Comparison of ENCODE assay signal across 1 cellular context in genomic region chr13:94110011-94110410, GRCh38.
TF ChIP-seq lines count a peak whose summit lies in the region.

No MANE protein-coding gene starts in this region.

TF ChIP-seq in HepG2, 621 proteins besides CTCF, POLR2A, EP300 and RAD21 (continued from another document):
- no peak for TF ChIP-seq ZNF609 (CRISPR knock-in tag; IDR thresholded peaks at IDR 0.05; ENCODE audit: borderline replicate concordance)
- TF ChIP-seq, protein P1, sequence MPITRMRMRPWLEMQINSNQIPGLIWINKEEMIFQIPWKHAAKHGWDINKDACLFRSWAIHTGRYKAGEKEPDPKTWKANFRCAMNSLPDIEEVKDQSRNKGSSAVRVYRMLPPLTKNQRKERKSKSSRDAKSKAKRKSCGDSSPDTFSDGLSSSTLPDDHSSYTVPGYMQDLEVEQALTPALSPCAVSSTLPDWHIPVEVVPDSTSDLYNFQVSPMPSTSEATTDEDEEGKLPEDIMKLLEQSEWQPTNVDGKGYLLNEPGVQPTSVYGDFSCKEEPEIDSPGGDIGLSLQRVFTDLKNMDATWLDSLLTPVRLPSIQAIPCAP (CRISPR knock-in tag; IDR thresholded peaks at IDR 0.05; ENCODE audit: low read depth) = no peak
- no peak for TF ChIP-seq CAMTA2 (CRISPR knock-in tag; IDR thresholded peaks at IDR 0.05; ENCODE audit: borderline replicate concordance)
- TF ChIP-seq TIGD3 (CRISPR knock-in tag; IDR thresholded peaks at IDR 0.05; ENCODE audit: borderline replicate concordance) = no peak
- TF ChIP-seq, protein P2, sequence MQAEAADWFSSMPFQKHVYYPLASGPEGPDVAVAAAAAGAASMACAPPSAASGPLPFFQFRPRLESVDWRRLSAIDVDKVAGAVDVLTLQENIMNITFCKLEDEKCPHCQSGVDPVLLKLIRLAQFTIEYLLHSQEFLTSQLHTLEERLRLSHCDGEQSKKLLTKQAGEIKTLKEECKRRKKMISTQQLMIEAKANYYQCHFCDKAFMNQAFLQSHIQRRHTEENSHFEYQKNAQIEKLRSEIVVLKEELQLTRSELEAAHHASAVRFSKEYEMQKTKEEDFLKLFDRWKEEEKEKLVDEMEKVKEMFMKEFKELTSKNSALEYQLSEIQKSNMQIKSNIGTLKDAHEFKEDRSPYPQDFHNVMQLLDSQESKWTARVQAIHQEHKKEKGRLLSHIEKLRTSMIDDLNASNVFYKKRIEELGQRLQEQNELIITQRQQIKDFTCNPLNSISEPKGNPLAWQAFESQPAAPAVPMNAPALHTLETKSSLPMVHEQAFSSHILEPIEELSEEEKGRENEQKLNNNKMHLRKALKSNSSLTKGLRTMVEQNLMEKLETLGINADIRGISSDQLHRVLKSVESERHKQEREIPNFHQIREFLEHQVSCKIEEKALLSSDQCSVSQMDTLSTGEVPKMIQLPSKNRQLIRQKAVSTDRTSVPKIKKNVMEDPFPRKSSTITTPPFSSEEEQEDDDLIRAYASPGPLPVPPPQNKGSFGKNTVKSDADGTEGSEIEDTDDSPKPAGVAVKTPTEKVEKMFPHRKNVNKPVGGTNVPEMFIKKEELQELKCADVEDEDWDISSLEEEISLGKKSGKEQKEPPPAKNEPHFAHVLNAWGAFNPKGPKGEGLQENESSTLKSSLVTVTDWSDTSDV (CRISPR knock-in tag; IDR thresholded peaks at IDR 0.05) = no peak
